In the genomic region with DNA sequence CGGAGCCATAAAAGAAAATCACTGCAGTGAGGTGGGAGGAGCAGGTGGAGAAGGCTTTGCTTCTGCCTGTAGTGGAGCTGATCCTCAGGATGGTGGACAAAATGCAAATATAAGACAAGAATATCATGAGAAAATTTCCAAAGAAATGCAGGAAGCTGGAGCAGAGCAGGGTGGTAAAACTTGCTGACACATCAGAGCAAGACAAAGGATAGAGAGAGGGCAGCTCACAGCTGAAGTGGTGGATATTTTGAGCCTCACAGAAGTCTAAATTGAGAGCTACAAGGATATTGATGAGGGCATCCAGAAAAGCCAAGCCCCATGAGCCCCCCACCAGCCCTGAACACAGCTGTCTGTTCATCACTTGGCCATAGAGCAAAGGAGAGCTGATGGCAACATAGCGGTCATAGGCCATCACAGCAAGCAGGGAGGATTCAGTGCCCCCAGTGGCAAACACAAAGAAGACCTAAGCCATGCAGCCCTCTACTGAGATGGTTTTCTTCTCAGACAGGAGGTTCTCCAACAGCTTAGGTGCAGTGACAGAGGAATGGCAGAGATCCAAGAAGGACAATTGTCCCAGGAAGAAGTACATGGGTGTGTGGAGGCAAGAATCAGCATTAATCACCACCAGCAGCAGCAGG, we compare ENCODE assay signal across 15 cellular contexts. TPM values are rescaled to one million over a fixed set of nuclear protein-coding genes. Genes with fewer than 3 reads are reported as not detected.
DNase-seq lines count a peak whose midpoint lies in the region; ATAC-seq and TF ChIP-seq lines count a peak whose summit lies in the region.
"Had no signal": no experiment of that assay in that cellular context is flagged by ENCODE, and none has a peak within 500 bp of the region (broad histone marks: within the 10 kb centered on the region; RNA-seq: fewer than 3 reads in every experiment).

No MANE protein-coding gene starts in this region.

- H3K4me2 ChIP-seq in MM.1S (ENCODE audit: low read depth, low read length): no peak overlapping the region

- TF ChIP-seq CTCF in MM.1S (IDR thresholded peaks at IDR 0.05; ENCODE audit: low read length) (0 out of 2 replicates have a peak, but pooled peaks have one; percentile 5), VCaP (conservative IDR thresholded peaks at IDR 0.05) (peak; percentile 25; the same call in 1 of the 2 replicates)

- H3K4me3 Mint-ChIP-seq in stimulated activated memory B cell treated with anti-CD40 and anti-IgM and Interleukin-4, amounts not matched to agents 10 μg/mL and 1 μg/mL and 100 μg/mL, for 72 hours: no peak overlapping the region
- no peak overlapping the region for H3K4me3 Mint-ChIP-seq in activated CD4-positive, alpha-beta T cell treated with anti-CD3 and anti-CD28 coated beads, Interleukin-2, amount 10 ng/mL, durations not matched to agents 7 days and 5 days
- H3K4me3 Mint-ChIP-seq: neural crest cell had no signal

- H3K27ac ChIP-seq in MM.1S (ENCODE audit: low read length): no peak overlapping the region
- H3K27ac ChIP-seq in VCaP: no peak overlapping the region
- H3K27ac ChIP-seq: stomach had no signal

- no peak overlapping the region for H3K9ac ChIP-seq in MM.1S (ENCODE audit: low read length)

- no peaks in the 10 kb centered on the region for H3K9me2 ChIP-seq in MM.1S (replicated peaks; ENCODE audit: insufficient read depth, low read length)

- H3K27me3 ChIP-seq in MM.1S (replicated peaks; ENCODE audit: insufficient read depth, low read length): no peaks in the 10 kb centered on the region
- H3K27me3 ChIP-seq: stomach had no signal

- no peaks in the 10 kb centered on the region for H3K4me1 Mint-ChIP-seq in stimulated activated memory B cell treated with anti-CD40 and anti-IgM and Interleukin-4, amounts not matched to agents 10 μg/mL and 1 μg/mL and 100 μg/mL, for 72 hours
- peaks cover 4% of the 10 kb centered on the region for H3K4me1 Mint-ChIP-seq in activated CD4-positive, alpha-beta T cell treated with anti-CD3 and anti-CD28 coated beads, Interleukin-2, amount 10 ng/mL, durations not matched to agents 7 days and 5 days

- H4K20me1 ChIP-seq in MM.1S (ENCODE audit: insufficient read depth, low read length): no peaks in the 10 kb centered on the region

- peak; percentile 43 for ATAC-seq in stimulated activated memory B cell treated with anti-CD40 and anti-IgM and Interleukin-4, amounts not matched to agents 10 μg/mL and 1 μg/mL and 100 μg/mL, for 72 hours
- ATAC-seq in HG03460 (IDR thresholded peaks at IDR 0.05; ENCODE audit: unreplicated experiment): no peak

- H3K27ac Mint-ChIP-seq in stimulated activated memory B cell treated with anti-CD40 and anti-IgM and Interleukin-4, amounts not matched to agents 10 μg/mL and 1 μg/mL and 100 μg/mL, for 72 hours: no peak overlapping the region
- no peak overlapping the region for H3K27ac Mint-ChIP-seq in activated CD4-positive, alpha-beta T cell treated with anti-CD3 and anti-CD28 coated beads, Interleukin-2, amount 10 ng/mL, durations not matched to agents 7 days and 5 days

- no peaks in the 10 kb centered on the region for H3K9me3 ChIP-seq in MM.1S (replicated peaks; ENCODE audit: insufficient read depth, low read length)
- H3K9me3 ChIP-seq: MG63, stomach had no signal

- no peaks in the 10 kb centered on the region for H3K36me3 ChIP-seq in MM.1S (replicated peaks; ENCODE audit: insufficient read depth, low read length)
- H3K36me3 ChIP-seq: MG63, stomach had no signal

- peaks cover 9% of the 10 kb centered on the region for H3K27me3 Mint-ChIP-seq in stimulated activated memory B cell treated with anti-CD40 and anti-IgM and Interleukin-4, amounts not matched to agents 10 μg/mL and 1 μg/mL and 100 μg/mL, for 72 hours
- H3K27me3 Mint-ChIP-seq in activated CD4-positive, alpha-beta T cell treated with anti-CD3 and anti-CD28 coated beads, Interleukin-2, amount 10 ng/mL, durations not matched to agents 7 days and 5 days: no peaks in the 10 kb centered on the region

- no peaks in the 10 kb centered on the region for H3K9me3 Mint-ChIP-seq in stimulated activated memory B cell treated with anti-CD40 and anti-IgM and Interleukin-4, amounts not matched to agents 10 μg/mL and 1 μg/mL and 100 μg/mL, for 72 hours
- H3K9me3 Mint-ChIP-seq in activated CD4-positive, alpha-beta T cell treated with anti-CD3 and anti-CD28 coated beads, Interleukin-2, amount 10 ng/mL, durations not matched to agents 7 days and 5 days: no peaks in the 10 kb centered on the region

- H3K4me3 ChIP-seq in MM.1S (ENCODE audit: low read length): no peak overlapping the region
- H3K4me3 ChIP-seq: MG63, stomach had no signal

- CTCF ChIA-PET in activated CD4-positive, alpha-beta T cell treated with anti-CD3 and anti-CD28 coated beads, Interleukin-2, amount 10 ng/mL, durations not matched to agents 7 days and 5 days (lab: Charles Lee): interaction anchor here (0.6 kb wide), 1 partner anchor 242 kb away, joined by 3 read pairs; no protein-coding TSS in a partner anchor

- no peaks in the 10 kb centered on the region for H3F3A ChIP-seq in MM.1S (ENCODE audit: insufficient read depth, low read length)

- DNase-seq in NCI-H82 (lab: John Stamatoyannopoulos, UW) (peak; percentile 14), NCI-H82 treated with DMSO at 0.1 percent for 48 hours (lab: John Stamatoyannopoulos, UW; ENCODE audit: unreplicated experiment) (no peak), MM.1S (no peak)
- DNase-seq in activated CD4-positive, alpha-beta T cell treated with anti-CD3 and anti-CD28 coated beads, Interleukin-2, amount 10 ng/mL, durations not matched to agents 7 days and 5 days: no peak
- DNase-seq in activated naive CD4-positive, alpha-beta T cell treated with anti-CD3 and anti-CD28 coated beads, Interleukin-2, amount 50 U/mL, for 16 hours: no peak
- DNase-seq: COR-L47, MG63, NCI-H2171, stomach had no signal

- no peaks in the 10 kb centered on the region for H3K36me3 Mint-ChIP-seq in stimulated activated memory B cell treated with anti-CD40 and anti-IgM and Interleukin-4, amounts not matched to agents 10 μg/mL and 1 μg/mL and 100 μg/mL, for 72 hours
- no peaks in the 10 kb centered on the region for H3K36me3 Mint-ChIP-seq in activated CD4-positive, alpha-beta T cell treated with anti-CD3 and anti-CD28 coated beads, Interleukin-2, amount 10 ng/mL, durations not matched to agents 7 days and 5 days (ENCODE audit: low read depth)

- H2AFZ ChIP-seq in MM.1S (ENCODE audit: low read length): no peak overlapping the region

- POLR2A ChIA-PET in activated CD4-positive, alpha-beta T cell treated with anti-CD3 and anti-CD28 coated beads, Interleukin-2, amount 10 ng/mL, durations not matched to agents 7 days and 5 days (lab: Charles Lee): no interaction called here

- no peaks in the 10 kb centered on the region for H3K79me2 ChIP-seq in MM.1S (ENCODE audit: low read length)

- no peaks in the 10 kb centered on the region for H3K4me1 ChIP-seq in MM.1S (ENCODE audit: low read length)
- H3K4me1 ChIP-seq: stomach had no signal

RNA-seq across cellular contexts. Expression of gene ANP32D, which starts 30.0 kb away (rescaled TPM):
- not detected for total RNA-seq in activated CD4-positive, alpha-beta T cell treated with anti-CD3 and anti-CD28 coated beads, Interleukin-2, amount 10 ng/mL, durations not matched to agents 7 days and 5 days
- total RNA-seq: lung microvascular endothelial cell, neural crest cell, skeletal muscle tissue had no signal

RNA-seq across cellular contexts. Expression of gene C12orf54, which starts 40.0 kb away (rescaled TPM):
- not detected for total RNA-seq in activated CD4-positive, alpha-beta T cell treated with anti-CD3 and anti-CD28 coated beads, Interleukin-2, amount 10 ng/mL, durations not matched to agents 7 days and 5 days
- total RNA-seq: lung microvascular endothelial cell, neural crest cell, skeletal muscle tissue had no signal
